ENCODE assay signal across 9 cellular contexts in the genomic region with DNA sequence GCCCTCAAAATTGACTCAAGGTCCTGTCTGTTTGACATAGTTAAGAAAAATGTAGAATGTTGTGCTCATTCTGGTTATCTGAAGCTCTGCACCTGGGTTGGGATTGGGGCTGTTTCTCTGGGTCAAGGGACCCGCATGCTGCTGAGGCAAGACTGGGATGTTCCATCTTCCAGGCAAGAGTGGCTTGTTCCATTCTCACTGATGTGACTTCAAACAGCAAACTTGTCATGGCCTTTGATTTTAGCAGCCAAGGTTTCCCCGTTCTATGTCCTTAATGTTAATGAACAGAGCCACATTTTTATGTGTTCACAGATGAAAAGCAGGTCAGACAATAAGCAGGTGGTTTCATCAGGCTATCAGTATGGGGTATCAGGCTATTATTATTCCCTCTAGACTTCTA. TPM values are rescaled to one million over a fixed set of nuclear protein-coding genes. Genes with fewer than 3 reads are reported as not detected.
"Had no signal": no experiment of that assay in that cellular context is flagged by ENCODE, and none has a peak within 500 bp of the region (broad histone marks: within the 10 kb centered on the region; RNA-seq: fewer than 3 reads in every experiment).

No MANE protein-coding gene starts in this region.

- H3K9ac ChIP-seq: GM23248, KMS-11 had no signal

- H3K4me3 Mint-ChIP-seq: H9, HFFc6 had no signal

- H3K4me3 ChIP-seq: GM23248 had no signal

- H3K27ac Mint-ChIP-seq: H9, HFFc6 had no signal

- H3K27ac ChIP-seq: GM23248, KMS-11 had no signal

- H3K4me2 ChIP-seq: KMS-11 had no signal

- DNase-seq: GM23248, GOT3, H9, HCEC 1CT, HFFc6, IMR-90, KBM-7 had no signal

- H2AFZ ChIP-seq: GM23248 had no signal

RNA-seq across cellular contexts. Expression of gene ST6GALNAC1, which starts 25.7 kb away (rescaled TPM):
- total RNA-seq: GM23248, H4, H9, HFFc6, IMR-90 had no signal
- polyA plus RNA-seq: GM23248, IMR-90 had no signal

RNA-seq across cellular contexts. Expression of gene ST6GALNAC2, which starts 32.2 kb away (rescaled TPM):
- total RNA-seq: IMR-90 had no signal
